ENCODE assay signal across 12 cellular contexts in the genomic region with DNA sequence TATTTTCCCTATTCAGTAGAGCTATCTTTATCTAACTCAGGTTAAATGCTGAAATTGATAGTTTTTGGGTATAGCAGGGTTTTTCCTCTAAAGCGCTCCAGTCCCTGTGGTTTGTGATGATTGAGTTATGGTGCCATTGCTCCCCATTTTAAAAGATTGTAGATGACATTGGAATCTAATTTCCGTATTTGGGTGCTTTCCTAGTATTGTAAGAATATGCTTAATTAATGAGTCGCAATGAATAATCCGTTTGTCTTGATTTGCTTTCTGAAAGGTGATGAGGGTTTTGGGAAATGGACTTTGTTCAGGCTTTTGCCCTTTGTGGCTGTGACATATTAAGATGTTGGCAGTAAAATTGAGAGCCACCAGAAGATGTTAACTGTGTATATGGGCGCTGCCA. TPM values are rescaled to one million over a fixed set of nuclear protein-coding genes. Genes with fewer than 3 reads are reported as not detected.
DNase-seq lines count a peak whose midpoint lies in the region; ATAC-seq and TF ChIP-seq lines count a peak whose summit lies in the region.
"Had no signal": no experiment of that assay in that cellular context is flagged by ENCODE, and none has a peak within 500 bp of the region (broad histone marks: within the 10 kb centered on the region; RNA-seq: fewer than 3 reads in every experiment).

No MANE protein-coding gene starts in this region.

- H3K9me3 Mint-ChIP-seq in activated naive CD4-positive, alpha-beta T cell treated with anti-CD3 and anti-CD28 coated beads for 36 hours, result no peaks in the 10 kb centered on the region
- H3K9me3 Mint-ChIP-seq in stimulated activated naive CD8-positive, alpha-beta T cell treated with anti-CD3 and anti-CD28 coated beads, Interleukin-15, amount 100 ng/mL, for 72 hours, result no peaks in the 10 kb centered on the region

- no peaks in the 10 kb centered on the region for H3K27me3 Mint-ChIP-seq in activated naive CD4-positive, alpha-beta T cell treated with anti-CD3 and anti-CD28 coated beads for 36 hours (ENCODE audit: low read depth)
- no peaks in the 10 kb centered on the region for H3K27me3 Mint-ChIP-seq in T-helper 17 cell
- no peaks in the 10 kb centered on the region for H3K27me3 Mint-ChIP-seq in stimulated activated naive CD8-positive, alpha-beta T cell treated with anti-CD3 and anti-CD28 coated beads, Interleukin-15, amount 100 ng/mL, for 72 hours

- H3K4me1 Mint-ChIP-seq in activated naive CD4-positive, alpha-beta T cell treated with anti-CD3 and anti-CD28 coated beads for 36 hours (ENCODE audit: low read depth), result peaks cover 52% of the 10 kb centered on the region
- peaks cover 38% of the 10 kb centered on the region for H3K4me1 Mint-ChIP-seq in T-helper 17 cell
- H3K4me1 Mint-ChIP-seq in stimulated activated naive CD8-positive, alpha-beta T cell treated with anti-CD3 and anti-CD28 coated beads, Interleukin-15, amount 100 ng/mL, for 72 hours, result peaks cover 64% of the 10 kb centered on the region

- peaks cover 63% of the 10 kb centered on the region for H3K36me3 Mint-ChIP-seq in activated naive CD4-positive, alpha-beta T cell treated with anti-CD3 and anti-CD28 coated beads for 36 hours (ENCODE audit: low read depth)
- peaks cover 17% of the 10 kb centered on the region for H3K36me3 Mint-ChIP-seq in T-helper 17 cell (ENCODE audit: low read depth)

- DNase-seq in activated naive CD4-positive, alpha-beta T cell treated with anti-CD3 and anti-CD28 coated beads for 36 hours, result no peak
- no peak for DNase-seq in activated naive CD4-positive, alpha-beta T cell treated with anti-CD3 and anti-CD28 coated beads, Interleukin-2, amount 50 U/mL, for 16 hours
- no peak for DNase-seq in T-helper 17 cell
- no peak for DNase-seq in fibroblast of lung (ENCODE audit: low read depth in 2 of 2)
- DNase-seq in stimulated activated naive CD8-positive, alpha-beta T cell treated with anti-CD3 and anti-CD28 coated beads, Interleukin-15, amount 100 ng/mL, for 72 hours, result no peak
- no peak for DNase-seq in COLO829 (ENCODE audit: low spot score)
- DNase-seq in ACHN, result no peak
- no peak for DNase-seq in NCI-H2107 treated with DMSO at 0.1 percent for 48 hours (lab: John Stamatoyannopoulos, UW; ENCODE audit: unreplicated experiment)
- DNase-seq: HCEC 1CT, NCI-H1048, NCI-H69 had no signal

- in situ Hi-C loops in ACHN (cut with HindIII; ENCODE audit: low pct_ligation_motif_present, low pct_unique_long_range_greater_than_20kb, low sequenced_read_pairs), result no loop called here

- no peak for ATAC-seq in T-helper 17 cell
- no peak for ATAC-seq in stimulated activated naive CD8-positive, alpha-beta T cell treated with anti-CD3 and anti-CD28 coated beads, Interleukin-15, amount 100 ng/mL, for 72 hours

- peaks cover 2% of the 10 kb centered on the region for H3K4me1 ChIP-seq in fibroblast of lung (ENCODE audit: control insufficient read depth, extremely low read depth, insufficient read depth, low read length)

- H3K79me2 ChIP-seq in fibroblast of lung (ENCODE audit: control insufficient read depth, insufficient read depth, low read length), result peaks cover 59% of the 10 kb centered on the region

- H3K9me3 ChIP-seq in T-helper 17 cell (ENCODE audit: control insufficient read depth, low read length, poor library complexity, severe bottlenecking), result no peaks in the 10 kb centered on the region
- no peaks in the 10 kb centered on the region for H3K9me3 ChIP-seq in fibroblast of lung (ENCODE audit: control insufficient read depth, insufficient read depth, low read depth, low read length)

- peaks cover 13% of the 10 kb centered on the region for H3K36me3 ChIP-seq in fibroblast of lung (ENCODE audit: control insufficient read depth, insufficient read depth, low read length)

- H4K20me1 ChIP-seq in fibroblast of lung (ENCODE audit: control insufficient read depth, extremely low read depth, insufficient read depth, low read length), result no peaks in the 10 kb centered on the region

- H2AFZ ChIP-seq in fibroblast of lung (ENCODE audit: low read length), result no peak overlapping the region

- intact Hi-C loops in activated naive CD4-positive, alpha-beta T cell treated with anti-CD3 and anti-CD28 coated beads for 36 hours (cut with micrococcal nuclease), result no loop called here

- no peak for TF ChIP-seq CTCF in fibroblast of lung (conservative IDR thresholded peaks at IDR 0.05 in 1 of 2, IDR thresholded peaks at IDR 0.05 in 1 of 2; ENCODE audit: low read depth in 1 of 2, low read length in 2 of 2)

- H3K4me3 Mint-ChIP-seq in activated naive CD4-positive, alpha-beta T cell treated with anti-CD3 and anti-CD28 coated beads for 36 hours, result peak overlapping the region; percentile 7
- no peak overlapping the region for H3K4me3 Mint-ChIP-seq in T-helper 17 cell
- H3K4me3 Mint-ChIP-seq in stimulated activated naive CD8-positive, alpha-beta T cell treated with anti-CD3 and anti-CD28 coated beads, Interleukin-15, amount 100 ng/mL, for 72 hours, result peak overlapping the region; percentile 36 to 94

- CTCF ChIA-PET in activated naive CD4-positive, alpha-beta T cell treated with anti-CD3 and anti-CD28 coated beads for 36 hours (lab: Charles Lee), result no interaction called here

- peak overlapping the region in 3 of 4 experiments; percentile 6 to 71 (median 49) for H3K4me3 ChIP-seq in fibroblast of lung (replicated peaks in 1 of 4; ENCODE audit: control extremely low read depth in 1 of 4, insufficient read depth in 1 of 4, low read depth in 3 of 4, low read length in 4 of 4)

- H3K27ac ChIP-seq in fibroblast of lung (ENCODE audit: insufficient read depth, low read length), result no peak overlapping the region

- H3K27ac Mint-ChIP-seq in activated naive CD4-positive, alpha-beta T cell treated with anti-CD3 and anti-CD28 coated beads for 36 hours, result peak overlapping the region; percentile 74
- peak overlapping the region; percentile 96 for H3K27ac Mint-ChIP-seq in T-helper 17 cell
- peak overlapping the region; percentile 35 to 67 for H3K27ac Mint-ChIP-seq in stimulated activated naive CD8-positive, alpha-beta T cell treated with anti-CD3 and anti-CD28 coated beads, Interleukin-15, amount 100 ng/mL, for 72 hours

- H3K4me2 ChIP-seq in fibroblast of lung (ENCODE audit: extremely low read depth, insufficient read depth, low read length), result peak overlapping the region; percentile 68

- H3K27me3 ChIP-seq in fibroblast of lung (ENCODE audit: control insufficient read depth, insufficient read depth, low read length), result no peaks in the 10 kb centered on the region

- no peak overlapping the region for H3K9ac ChIP-seq in fibroblast of lung (ENCODE audit: insufficient read depth, low read length)

RNA-seq across cellular contexts. Expression of a gene that starts 3.9 kb away (rescaled TPM):
- total RNA-seq in activated naive CD4-positive, alpha-beta T cell treated with anti-CD3 and anti-CD28 coated beads for 36 hours, result 1,000 to 10,000 TPM; 1,982 to 2,051 TPM
- total RNA-seq in T-helper 17 cell (1,000 to 10,000 TPM; 1,710 to 1,803 TPM), fibroblast of lung (1,452 and 2,150 TPM in 2 replicates)
- polyA plus RNA-seq in fibroblast of lung, result 1,409 and 1,476 TPM in 2 replicates
- 1,636 and 1,862 TPM in 2 replicates for polyA plus RNA-seq in fibroblast of lung (2012)
- 159 and 203 TPM in 2 replicates for polyA minus RNA-seq in fibroblast of lung (ENCODE audit: low replicate concordance)

RNA-seq across cellular contexts. Expression of a gene that starts 15.9 kb away (rescaled TPM):
- under 1 TPM in 1 of 2 experiments, not detected in 1; 0.15 TPM for total RNA-seq in activated naive CD4-positive, alpha-beta T cell treated with anti-CD3 and anti-CD28 coated beads for 36 hours
- total RNA-seq in T-helper 17 cell (not detected), fibroblast of lung (0.77 and 0.83 TPM in 2 replicates)
- polyA plus RNA-seq in fibroblast of lung, result 0.30 and 0.34 TPM in 2 replicates
- 0.14 and 0.43 TPM in 2 replicates for polyA plus RNA-seq in fibroblast of lung (2012)
- polyA minus RNA-seq in fibroblast of lung (ENCODE audit: low replicate concordance), result 0.82 TPM in 1 of 2 replicates, not detected in the other
- total RNA-seq: renal cortical epithelial cell had no signal

RNA-seq across cellular contexts. Expression of a gene that starts 20.9 kb away (rescaled TPM):
- 10 to 100 TPM; 23.0 to 24.0 TPM for total RNA-seq in activated naive CD4-positive, alpha-beta T cell treated with anti-CD3 and anti-CD28 coated beads for 36 hours
- total RNA-seq in T-helper 17 cell, result 10 to 100 TPM; 25.9 to 32.9 TPM
- 28.5 and 31.2 TPM in 2 replicates for total RNA-seq in fibroblast of lung
- 23.8 and 28.6 TPM in 2 replicates for polyA plus RNA-seq in fibroblast of lung
- polyA plus RNA-seq in fibroblast of lung (2012), result 29.8 and 34.0 TPM in 2 replicates
- polyA minus RNA-seq in fibroblast of lung (ENCODE audit: low replicate concordance), result 12.2 and 18.5 TPM in 2 replicates

RNA-seq across cellular contexts. Expression of a gene that starts 59.7 kb away (rescaled TPM):
- total RNA-seq in activated naive CD4-positive, alpha-beta T cell treated with anti-CD3 and anti-CD28 coated beads for 36 hours, result 10 to 100 TPM; 45.6 to 49.8 TPM
- total RNA-seq in T-helper 17 cell (10 to 100 TPM; 27.0 to 33.0 TPM), fibroblast of lung (22.1 and 41.9 TPM in 2 replicates)
- 69.3 and 83.0 TPM in 2 replicates for polyA plus RNA-seq in fibroblast of lung
- polyA plus RNA-seq in fibroblast of lung (2012), result 62.6 and 75.5 TPM in 2 replicates
- 17.5 and 23.5 TPM in 2 replicates for polyA minus RNA-seq in fibroblast of lung (ENCODE audit: low replicate concordance)
